8 cellular contexts compared by ENCODE assay signal in the genomic region with DNA sequence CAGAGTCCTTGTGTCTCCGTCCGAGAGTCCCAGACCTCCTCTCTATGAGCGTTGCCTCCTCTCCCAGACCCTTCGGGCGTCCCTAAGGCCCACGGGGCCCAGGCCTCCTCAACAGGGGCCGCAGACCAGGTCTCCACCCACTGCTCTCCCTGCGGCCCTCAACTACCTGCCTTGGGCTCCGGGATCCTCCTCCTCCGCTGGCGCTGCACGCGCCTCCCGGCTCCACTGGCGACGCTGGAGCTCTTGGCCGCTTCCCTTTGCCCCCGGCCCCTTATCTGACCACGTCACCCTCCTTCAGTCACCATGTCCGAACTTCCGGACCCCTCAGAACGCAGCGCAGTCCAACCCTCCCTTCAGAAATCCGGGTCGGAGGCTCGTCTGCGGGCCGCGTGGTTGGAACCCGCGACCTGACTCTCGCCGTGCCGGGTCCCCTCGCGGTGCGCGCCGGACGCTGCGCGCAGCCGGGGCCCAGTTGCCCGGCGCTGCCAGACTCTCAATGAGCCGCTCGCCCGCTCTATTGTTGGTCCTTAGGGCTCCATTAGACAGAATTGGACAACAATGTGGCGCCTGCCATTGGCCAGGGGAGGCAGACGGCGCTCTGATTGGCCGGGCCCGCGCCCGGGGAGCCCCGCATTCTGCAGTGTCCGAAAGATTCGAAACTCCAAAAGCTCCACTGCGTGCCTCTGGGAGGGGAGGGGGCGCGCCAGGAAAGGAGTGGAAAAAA. TPM values are rescaled to one million over a fixed set of nuclear protein-coding genes. Genes with fewer than 3 reads are reported as not detected.
DNase-seq lines count a peak whose midpoint lies in the region; ATAC-seq and TF ChIP-seq lines count a peak whose summit lies in the region.

TSS of gene DMRTA2 (minus strand) at position 498 of the 724 bp plus-strand sequence. CDS start 1,907 bp downstream, outside the sequence.

- no peak for TF ChIP-seq RAD21 in Ishikawa (IDR thresholded peaks at IDR 0.05; ENCODE audit: low read depth)

- no peak for TF ChIP-seq POLR2A in gastrocnemius medialis (IDR thresholded peaks at IDR 0.05)

- H3K9me3 ChIP-seq in gastrocnemius medialis, result no peaks in the 10 kb centered on the region

- no peak for TF ChIP-seq EP300 in Ishikawa (IDR thresholded peaks at IDR 0.05; ENCODE audit: borderline replicate concordance)

- intact Hi-C loops in left ventricle myocardium superior (cut with micrococcal nuclease), result no loop called here
- intact Hi-C loops in gastrocnemius medialis (cut with DNase I; ENCODE audit: low total_unique reads), result no loop called here

- TF ChIP-seq CTCF in WTC11 (IDR thresholded peaks at IDR 0.05), result no peak
- no peak for TF ChIP-seq CTCF in gastrocnemius medialis (IDR thresholded peaks at IDR 0.05 in 4 of 5, conservative IDR thresholded peaks at IDR 0.05 in 1 of 5)

- CTCF ChIA-PET in WTC11 (lab: Charles Lee), result interaction anchor here (0.8 to 3.8 kb wide), 4 partner anchors 8 to 181 kb away, joined by 3 to 16 read pairs (median 6); no protein-coding TSS in a partner anchor

- H3K27me3 ChIP-seq in gastrocnemius medialis, result peaks cover 96 to 98% (median 97%) of the 10 kb centered on the region in 3 donors

- POLR2A ChIA-PET in WTC11 (lab: Charles Lee), result no interaction called here

- ATAC-seq in WTC11 (peak; percentile 47), left ventricle myocardium superior (peak; percentile 60), gastrocnemius medialis (no peak), HG03097 (IDR thresholded peaks at IDR 0.05; ENCODE audit: low FRiP score, unreplicated experiment) (no peak), HG03095 (IDR thresholded peaks at IDR 0.05; ENCODE audit: unreplicated experiment) (no peak)

- H3K36me3 ChIP-seq in gastrocnemius medialis, result no peaks in the 10 kb centered on the region

- in situ Hi-C loops in gastrocnemius medialis (cut with MboI; ENCODE audit: low sequenced_read_pairs in 4 of 4), result no loop called here

- peak within 1 kb of the TSS; percentile 75 for H3K4me3 Mint-ChIP-seq in WTC11

- no peak within 1 kb of the TSS for H3K27ac Mint-ChIP-seq in WTC11

- H3K27ac ChIP-seq in gastrocnemius medialis, result no peak within 1 kb of the TSS

- no peaks in the 10 kb centered on the region for H3K9me3 Mint-ChIP-seq in WTC11

- H3K4me1 Mint-ChIP-seq in WTC11, result peaks cover 66% of the 10 kb centered on the region

- H3K27me3 Mint-ChIP-seq in WTC11 (ENCODE audit: low read depth), result peaks cover 97% of the 10 kb centered on the region

- peak; percentile 84 for DNase-seq in DMS153 treated with DMSO at 0.1 percent for 48 hours (lab: John Stamatoyannopoulos, UW; ENCODE audit: unreplicated experiment)
- DNase-seq in WTC11 (ENCODE audit: low spot score), result peak; percentile 76
- DNase-seq in left ventricle myocardium superior, result no peak
- DNase-seq in gastrocnemius medialis, result no peak
- DNase-seq in stimulated activated CD4-positive, alpha-beta T cell treated with anti-CD3 and anti-CD28 coated beads, Interleukin-2, amount 100 ng/mL, for 24 hours, result no peak

- peaks cover 35 to 42% of the 10 kb centered on the region in 2 donors for H3K4me1 ChIP-seq in gastrocnemius medialis

- H3K36me3 Mint-ChIP-seq in WTC11, result peaks cover 7% of the 10 kb centered on the region

- peak within 1 kb of the TSS; percentile 43 to 65 (median 46) for H3K4me3 ChIP-seq in gastrocnemius medialis

TF ChIP-seq in Ishikawa, 13 proteins besides CTCF, POLR2A, EP300 and RAD21:
- 0 out of 2 replicates have a peak, but pooled peaks have one; percentile 15 for TF ChIP-seq TEAD4 (IDR thresholded peaks at IDR 0.05)
- TF ChIP-seq ZBTB7A (IDR thresholded peaks at IDR 0.05; ENCODE audit: low read depth), result peak; percentile 68
- peak; percentile 40; the same call in 1 of the 2 replicates for TF ChIP-seq FOXM1 (IDR thresholded peaks at IDR 0.05; ENCODE audit: borderline replicate concordance, low read depth)
- no peak; the same call in 1 of the 2 replicates for TF ChIP-seq YY1 (IDR thresholded peaks at IDR 0.05; ENCODE audit: low read depth)
- TF ChIP-seq MAX (IDR thresholded peaks at IDR 0.05), result peak; percentile 73
- no peak for TF ChIP-seq TCF12 (IDR thresholded peaks at IDR 0.05; ENCODE audit: low read depth)
- TF ChIP-seq, protein P1, sequence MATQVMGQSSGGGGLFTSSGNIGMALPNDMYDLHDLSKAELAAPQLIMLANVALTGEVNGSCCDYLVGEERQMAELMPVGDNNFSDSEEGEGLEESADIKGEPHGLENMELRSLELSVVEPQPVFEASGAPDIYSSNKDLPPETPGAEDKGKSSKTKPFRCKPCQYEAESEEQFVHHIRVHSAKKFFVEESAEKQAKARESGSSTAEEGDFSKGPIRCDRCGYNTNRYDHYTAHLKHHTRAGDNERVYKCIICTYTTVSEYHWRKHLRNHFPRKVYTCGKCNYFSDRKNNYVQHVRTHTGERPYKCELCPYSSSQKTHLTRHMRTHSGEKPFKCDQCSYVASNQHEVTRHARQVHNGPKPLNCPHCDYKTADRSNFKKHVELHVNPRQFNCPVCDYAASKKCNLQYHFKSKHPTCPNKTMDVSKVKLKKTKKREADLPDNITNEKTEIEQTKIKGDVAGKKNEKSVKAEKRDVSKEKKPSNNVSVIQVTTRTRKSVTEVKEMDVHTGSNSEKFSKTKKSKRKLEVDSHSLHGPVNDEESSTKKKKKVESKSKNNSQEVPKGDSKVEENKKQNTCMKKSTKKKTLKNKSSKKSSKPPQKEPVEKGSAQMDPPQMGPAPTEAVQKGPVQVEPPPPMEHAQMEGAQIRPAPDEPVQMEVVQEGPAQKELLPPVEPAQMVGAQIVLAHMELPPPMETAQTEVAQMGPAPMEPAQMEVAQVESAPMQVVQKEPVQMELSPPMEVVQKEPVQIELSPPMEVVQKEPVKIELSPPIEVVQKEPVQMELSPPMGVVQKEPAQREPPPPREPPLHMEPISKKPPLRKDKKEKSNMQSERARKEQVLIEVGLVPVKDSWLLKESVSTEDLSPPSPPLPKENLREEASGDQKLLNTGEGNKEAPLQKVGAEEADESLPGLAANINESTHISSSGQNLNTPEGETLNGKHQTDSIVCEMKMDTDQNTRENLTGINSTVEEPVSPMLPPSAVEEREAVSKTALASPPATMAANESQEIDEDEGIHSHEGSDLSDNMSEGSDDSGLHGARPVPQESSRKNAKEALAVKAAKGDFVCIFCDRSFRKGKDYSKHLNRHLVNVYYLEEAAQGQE (IDR thresholded peaks at IDR 0.05; ENCODE audit: low read depth), result no peak
- no peak for TF ChIP-seq NFIC (IDR thresholded peaks at IDR 0.05)
- TF ChIP-seq TAF1 (IDR thresholded peaks at IDR 0.05; ENCODE audit: low read depth), result peak; percentile 83

TF ChIP-seq in WTC11, 78 proteins besides CTCF, POLR2A, EP300 and RAD21:
- TF ChIP-seq CBFB (CRISPR knock-in tag; IDR thresholded peaks at IDR 0.05; ENCODE audit: low read depth), result no peak
- no peak for TF ChIP-seq JUN (CRISPR knock-in tag; IDR thresholded peaks at IDR 0.05)
- TF ChIP-seq, protein P2, sequence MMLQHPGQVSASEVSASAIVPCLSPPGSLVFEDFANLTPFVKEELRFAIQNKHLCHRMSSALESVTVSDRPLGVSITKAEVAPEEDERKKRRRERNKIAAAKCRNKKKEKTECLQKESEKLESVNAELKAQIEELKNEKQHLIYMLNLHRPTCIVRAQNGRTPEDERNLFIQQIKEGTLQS (CRISPR knock-in tag; conservative IDR thresholded peaks at IDR 0.05), result no peak
- peak; percentile 46; the same call in 1 of the 2 replicates for TF ChIP-seq MAX (CRISPR knock-in tag; IDR thresholded peaks at IDR 0.05)
- TF ChIP-seq ZNF317 (CRISPR knock-in tag; IDR thresholded peaks at IDR 0.05; ENCODE audit: borderline replicate concordance, low read depth), result no peak
- TF ChIP-seq ARID4B (CRISPR knock-in tag; IDR thresholded peaks at IDR 0.05; ENCODE audit: borderline replicate concordance), result 0 out of 2 replicates have a peak, but pooled peaks have one; percentile 45
- TF ChIP-seq TEAD1 (CRISPR knock-in tag; IDR thresholded peaks at IDR 0.05), result 0 out of 2 replicates have a peak, but pooled peaks have one; percentile 16
- TF ChIP-seq ZNF263 (CRISPR knock-in tag; IDR thresholded peaks at IDR 0.05; ENCODE audit: low read depth), result no peak
- no peak for TF ChIP-seq RORB (CRISPR knock-in tag; IDR thresholded peaks at IDR 0.05)

RNA-seq across cellular contexts. Expression of gene DMRTA2, which starts in this region (rescaled TPM):
- total RNA-seq in WTC11 (2021), result not detected in 3 replicates
- not detected for total RNA-seq in left ventricle myocardium superior
- total RNA-seq in gastrocnemius medialis, result not detected

Comparison
In these comparisons a context has a peak if more than half of its experiments do, and no peak if none do; other contexts are left out.
1. Peak in DNase-seq and ATAC-seq in WTC11; RNA of the gene not detected or under 1 TPM.
2. Peak in ATAC-seq in left ventricle myocardium superior; RNA of the gene not detected or under 1 TPM.